In the genomic region with DNA sequence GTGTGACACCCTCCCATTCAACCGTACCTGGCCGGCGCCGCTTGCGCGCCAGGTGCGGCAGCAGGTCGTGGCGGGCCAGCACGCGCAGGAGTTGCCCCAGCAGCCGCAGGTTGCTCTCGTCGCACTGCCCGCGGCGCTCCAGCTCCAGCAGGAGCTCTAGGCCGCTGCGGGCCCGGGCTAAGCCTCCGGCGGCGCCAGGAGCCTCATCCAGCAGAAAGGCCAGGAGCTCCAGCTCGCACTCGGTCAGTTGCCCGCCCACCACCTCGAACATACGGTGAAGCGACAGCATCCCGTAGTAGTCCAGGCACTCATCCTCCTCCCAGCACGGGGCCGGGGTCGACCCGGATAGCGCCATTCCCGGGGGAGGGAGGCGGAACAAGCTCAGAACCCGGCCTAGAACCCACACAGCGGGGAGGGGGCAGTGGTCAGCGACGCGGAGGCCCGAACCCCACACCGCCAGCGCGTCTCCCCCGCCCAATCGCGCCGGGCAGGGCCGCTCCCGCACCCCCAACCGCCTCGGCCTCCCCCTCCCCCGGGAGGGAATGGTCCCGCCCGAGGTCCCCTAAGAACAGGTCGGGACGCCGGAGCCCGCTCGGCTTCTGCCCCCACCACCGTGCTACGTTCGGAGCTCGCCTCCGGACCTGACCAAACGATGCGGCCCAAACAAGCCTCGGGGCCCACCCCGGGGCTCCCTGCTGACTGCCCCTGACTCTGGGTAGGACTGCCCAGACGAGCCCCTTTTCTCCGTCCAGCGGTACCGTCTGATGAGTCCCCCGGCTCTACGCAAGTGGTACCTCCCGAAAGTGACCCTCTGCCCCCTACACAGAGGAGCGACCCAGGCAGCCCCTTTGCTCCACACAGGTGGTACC, we compare ENCODE assay signal across 8 cellular contexts. TPM values are rescaled to one million over a fixed set of nuclear protein-coding genes. Genes with fewer than 3 reads are reported as not detected.
DNase-seq lines count a peak whose midpoint lies in the region; ATAC-seq and TF ChIP-seq lines count a peak whose summit lies in the region.

No MANE protein-coding gene starts in this region.

- no peaks in the 10 kb centered on the region for H3K27me3 Mint-ChIP-seq in natural killer cell (ENCODE audit: low read depth in 2 of 2)

- H3K36me3 ChIP-seq in BE2C (peaks cover 9% of the 10 kb centered on the region), fibroblast of lung (ENCODE audit: control insufficient read depth, insufficient read depth, low read length) (peaks cover 2% of the 10 kb centered on the region), uterus (no peaks in the 10 kb centered on the region)

- peak overlapping the region; percentile 84 for H3K4me3 Mint-ChIP-seq in natural killer cell

- DNase-seq in BE2C (peak; percentile 48), GM20000 (ENCODE audit: low spot score) (peak; percentile 63), M059J (ENCODE audit: low read depth) (peak; percentile 38), fibroblast of lung (ENCODE audit: low read depth in 2 of 2) (peak; percentile 23 to 36), natural killer cell (peak; percentile 32), uterus (peak; percentile 37 to 55)
- DNase-seq in activated CD8-positive, alpha-beta memory T cell treated with anti-CD3 and anti-CD28 coated beads, Interleukin-2, amount 50 U/mL, for 48 hours = peak; percentile 73

- H3K27me3 ChIP-seq in BE2C (no peaks in the 10 kb centered on the region), fibroblast of lung (ENCODE audit: control insufficient read depth, insufficient read depth, low read length) (no peaks in the 10 kb centered on the region), uterus (no peaks in the 10 kb centered on the region)

- TF ChIP-seq CTCF in BE2C (IDR thresholded peaks at IDR 0.05; ENCODE audit: low read depth, low read length) = no peak
- no peak for TF ChIP-seq CTCF in GM20000 (IDR thresholded peaks at IDR 0.05; ENCODE audit: extremely low read depth, missing control alignments)
- TF ChIP-seq CTCF in fibroblast of lung (conservative IDR thresholded peaks at IDR 0.05 in 1 of 2, IDR thresholded peaks at IDR 0.05 in 1 of 2; ENCODE audit: low read depth in 1 of 2, low read length in 2 of 2) = no peak
- no peak for TF ChIP-seq CTCF in natural killer cell (IDR thresholded peaks at IDR 0.05)
- TF ChIP-seq CTCF in uterus (IDR thresholded peaks at IDR 0.05) = no peak

- H3K4me2 ChIP-seq in fibroblast of lung (ENCODE audit: extremely low read depth, insufficient read depth, low read length) = peak overlapping the region; percentile 99

- H3K79me2 ChIP-seq in fibroblast of lung (ENCODE audit: control insufficient read depth, insufficient read depth, low read length) = peaks cover 43% of the 10 kb centered on the region

- no peak for TF ChIP-seq POLR2A in uterus (IDR thresholded peaks at IDR 0.05)

- H3K9me3 ChIP-seq in BE2C (no peaks in the 10 kb centered on the region), fibroblast of lung (ENCODE audit: control insufficient read depth, insufficient read depth, low read depth, low read length) (no peaks in the 10 kb centered on the region), uterus (no peaks in the 10 kb centered on the region)

- no peaks in the 10 kb centered on the region for H4K20me1 ChIP-seq in fibroblast of lung (ENCODE audit: control insufficient read depth, extremely low read depth, insufficient read depth, low read length)

- H3K4me1 Mint-ChIP-seq in natural killer cell = peaks cover 66 to 70% of the 10 kb centered on the region in 2 donors

- no peaks in the 10 kb centered on the region for H3K9me3 Mint-ChIP-seq in natural killer cell

- H3K9ac ChIP-seq in fibroblast of lung (ENCODE audit: insufficient read depth, low read length) = peak overlapping the region; percentile 73

- ATAC-seq in natural killer cell = no peak
- ATAC-seq in HG03521 (IDR thresholded peaks at IDR 0.05; ENCODE audit: unreplicated experiment) = no peak

- H3K27ac ChIP-seq in fibroblast of lung (ENCODE audit: insufficient read depth, low read length) (peak overlapping the region; percentile 98), uterus (peak overlapping the region; percentile 84 to 93)

- no peaks in the 10 kb centered on the region for H3K36me3 Mint-ChIP-seq in natural killer cell

- H3K27ac Mint-ChIP-seq in natural killer cell = peak overlapping the region; percentile 98 to 100

- H3K4me1 ChIP-seq in BE2C (peaks cover 9% of the 10 kb centered on the region), fibroblast of lung (ENCODE audit: control insufficient read depth, extremely low read depth, insufficient read depth, low read length) (peaks cover 8% of the 10 kb centered on the region), uterus (peaks cover 0 to 14% of the 10 kb centered on the region in 2 donors)

- H3K4me3 ChIP-seq in BE2C (ENCODE audit: low read depth, low read length) = peak overlapping the region; percentile 93
- peak overlapping the region; percentile 65 to 95 (median 80) for H3K4me3 ChIP-seq in fibroblast of lung (replicated peaks in 1 of 4; ENCODE audit: control extremely low read depth in 1 of 4, insufficient read depth in 1 of 4, low read depth in 3 of 4, low read length in 4 of 4)
- peak overlapping the region; percentile 67 to 89 for H3K4me3 ChIP-seq in uterus

- intact Hi-C loops in natural killer cell (cut with micrococcal nuclease) (loop anchor here (1.0 to 2.0 kb wide), 4 partner anchors 16 to 64 kb away; no protein-coding TSS in a partner anchor), uterus (cut with DNase I; ENCODE audit: low total_unique reads) (no loop called here)

- peak overlapping the region; percentile 55 for H2AFZ ChIP-seq in fibroblast of lung (ENCODE audit: low read length)

RNA-seq across cellular contexts. Expression of gene DEDD2, which starts 0.6 kb away (rescaled TPM):
- polyA plus RNA-seq in BE2C (2012; ENCODE audit: insufficient read depth, insufficient read length, low read depth) = 43.1 TPM
- 27.5 and 43.8 TPM in 2 replicates for total RNA-seq in M059J (2014; rRNA removed; shearing (Covaris generic))
- total RNA-seq in fibroblast of lung = 11.3 and 17.8 TPM in 2 replicates
- polyA plus RNA-seq in fibroblast of lung = 9.8 and 10.0 TPM in 2 replicates
- 11.4 and 12.8 TPM in 2 replicates for polyA plus RNA-seq in fibroblast of lung (2012)
- 14.6 and 15.0 TPM in 2 replicates for polyA minus RNA-seq in fibroblast of lung (ENCODE audit: low replicate concordance)
- total RNA-seq in natural killer cell = 100 to 1,000 TPM in 1 of 3 donors, 10 to 100 TPM in 2; 83.2 to 110 (median 83.7) TPM
- 100 to 1,000 TPM in 1 of 4 donors, 10 to 100 TPM in 2, 1 to 10 TPM in 1; 8.2 to 127 (median 23.0) TPM for total RNA-seq in uterus

RNA-seq across cellular contexts. Expression of gene ZNF526, which starts 3.2 kb away (rescaled TPM):
- 16.0 TPM for polyA plus RNA-seq in BE2C (2012; ENCODE audit: insufficient read depth, insufficient read length, low read depth)
- total RNA-seq in M059J (2014; rRNA removed; shearing (Covaris generic)) = 6.4 and 12.1 TPM in 2 replicates
- total RNA-seq in fibroblast of lung = 6.7 and 7.8 TPM in 2 replicates
- polyA plus RNA-seq in fibroblast of lung = 4.9 and 5.9 TPM in 2 replicates
- 7.5 and 8.6 TPM in 2 replicates for polyA plus RNA-seq in fibroblast of lung (2012)
- 20.8 and 25.5 TPM in 2 replicates for polyA minus RNA-seq in fibroblast of lung (ENCODE audit: low replicate concordance)
- 10 to 100 TPM in 2 of 3 donors, 1 to 10 TPM in 1; 8.8 to 10.6 (median 10.2) TPM for total RNA-seq in natural killer cell
- total RNA-seq in uterus = 10 to 100 TPM in 2 of 4 donors, 1 to 10 TPM in 2; 1.0 to 20.6 (median 8.4) TPM

RNA-seq across cellular contexts. Expression of gene GSK3A, which starts 25.5 kb away (rescaled TPM):
- polyA plus RNA-seq in BE2C (2012; ENCODE audit: insufficient read depth, insufficient read length, low read depth) = 88.2 TPM
- 32.7 and 34.8 TPM in 2 replicates for total RNA-seq in M059J (2014; rRNA removed; shearing (Covaris generic))
- total RNA-seq in fibroblast of lung (8.7 and 11.6 TPM in 2 replicates), natural killer cell (10 to 100 TPM; 42.5 to 52.1 (median 44.1) TPM), uterus (10 to 100 TPM in 3 of 4 donors, 1 to 10 TPM in 1; 3.5 to 44.3 (median 34.4) TPM)
- polyA plus RNA-seq in fibroblast of lung = 21.7 and 30.6 TPM in 2 replicates
- 32.3 and 41.3 TPM in 2 replicates for polyA plus RNA-seq in fibroblast of lung (2012)
- polyA minus RNA-seq in fibroblast of lung (ENCODE audit: low replicate concordance) = 45.4 and 93.0 TPM in 2 replicates

RNA-seq across cellular contexts. Expression of gene ERF, which starts 38.0 kb away (rescaled TPM):
- polyA plus RNA-seq in BE2C (2012; ENCODE audit: insufficient read depth, insufficient read length, low read depth) = 162 TPM
- 34.6 and 42.1 TPM in 2 replicates for total RNA-seq in M059J (2014; rRNA removed; shearing (Covaris generic))
- total RNA-seq in fibroblast of lung = 13.2 and 14.1 TPM in 2 replicates
- 35.3 and 36.3 TPM in 2 replicates for polyA plus RNA-seq in fibroblast of lung
- 37.5 and 44.0 TPM in 2 replicates for polyA plus RNA-seq in fibroblast of lung (2012)
- 36.3 and 46.2 TPM in 2 replicates for polyA minus RNA-seq in fibroblast of lung (ENCODE audit: low replicate concordance)
- 100 to 1,000 TPM in 1 of 3 donors, 10 to 100 TPM in 2; 58.3 to 115 (median 75.6) TPM for total RNA-seq in natural killer cell
- total RNA-seq in uterus = 100 to 1,000 TPM in 1 of 4 donors, 10 to 100 TPM in 3; 14.1 to 141 (median 42.9) TPM

RNA-seq across cellular contexts. Expression of gene CIC, which starts 52.2 kb away (rescaled TPM):
- polyA plus RNA-seq in BE2C (2012; ENCODE audit: insufficient read depth, insufficient read length, low read depth) = 101 TPM
- 25.7 and 30.4 TPM in 2 replicates for total RNA-seq in M059J (2014; rRNA removed; shearing (Covaris generic))
- total RNA-seq in fibroblast of lung (16.7 and 23.6 TPM in 2 replicates), natural killer cell (100 to 1,000 TPM in 2 of 3 donors, 10 to 100 TPM in 1; 95.4 to 121 (median 108) TPM), uterus (100 to 1,000 TPM in 1 of 4 donors, 10 to 100 TPM in 3; 28.7 to 155 (median 47.4) TPM)
- polyA plus RNA-seq in fibroblast of lung = 8.5 and 14.5 TPM in 2 replicates
- polyA plus RNA-seq in fibroblast of lung (2012) = 32.9 and 41.3 TPM in 2 replicates
- polyA minus RNA-seq in fibroblast of lung (ENCODE audit: low replicate concordance) = 36.6 and 51.1 TPM in 2 replicates
